In genomic region chr5:474826-475661, GRCh38 we compare ENCODE assay signal across 8 cellular contexts. TPM values are rescaled to one million over a fixed set of nuclear protein-coding genes. Genes with fewer than 3 reads are reported as not detected.
DNase-seq lines count a peak whose midpoint lies in the region; ATAC-seq and TF ChIP-seq lines count a peak whose summit lies in the region.

No MANE protein-coding gene starts in this region.

- H3K4me2 ChIP-seq in GM23248 (ENCODE audit: unreplicated experiment): peak overlapping the region; percentile 32

- H3K4me1 ChIP-seq in GM23248 (ENCODE audit: insufficient read depth): no peaks in the 10 kb centered on the region; the same call in 1 of the 2 replicates
- peaks cover 0 to 17% of the 10 kb centered on the region in 2 donors for H3K4me1 ChIP-seq in uterus

- H3K27me3 ChIP-seq in GM23248 (replicated peaks; ENCODE audit: insufficient read depth) (peaks cover 27% of the 10 kb centered on the region), uterus (peaks cover 0 to 33% of the 10 kb centered on the region in 2 donors)

- no peak overlapping the region for H3K9ac ChIP-seq in GM23248

- TF ChIP-seq POLR2A in uterus (IDR thresholded peaks at IDR 0.05): no peak

- H3K9me3 ChIP-seq in GM23248 (ENCODE audit: low read depth) (no peaks in the 10 kb centered on the region), uterus (no peaks in the 10 kb centered on the region)

- no peak overlapping the region for H2AFZ ChIP-seq in GM23248

- WGBS in GM23248 (ENCODE audit: low coverage in 1 of 2, low lambda C conversion rate in 2 of 2, missing lambda C conversion rate in 2 of 2), 2 experiments: 28 to 30% methylated on average over 28 to 38 of the region's 50 CpGs

- no peak overlapping the region for H3K27ac ChIP-seq in GM23248
- peak overlapping the region in 1 of 2 donors; percentile 12 for H3K27ac ChIP-seq in uterus

- no peaks in the 10 kb centered on the region for H4K20me1 ChIP-seq in GM23248 (ENCODE audit: insufficient read depth)

- no peaks in the 10 kb centered on the region for H3K36me3 ChIP-seq in GM23248 (ENCODE audit: low read depth)
- H3K36me3 ChIP-seq in uterus: no peaks in the 10 kb centered on the region

- peaks cover 9% of the 10 kb centered on the region; the same call in 1 of the 2 replicates for H3K79me2 ChIP-seq in GM23248 (ENCODE audit: insufficient read depth)

- in situ Hi-C loops in GM23248 (cut with MboI) (no loop called here), astrocyte of the cerebellum (cut with HindIII; ENCODE audit: low sequenced_read_pairs) (no loop called here)

- intact Hi-C loops in left colon (cut with DNase I, micrococcal nuclease): no loop called here
- intact Hi-C loops in uterus (cut with DNase I; ENCODE audit: low total_unique reads): no loop called here

- peak; percentile 67 for DNase-seq in 8988T
- DNase-seq in GM23248: no peak
- DNase-seq in astrocyte of the cerebellum (ENCODE audit: low read depth): no peak
- DNase-seq in left colon: peak; percentile 29 to 40
- no peak for DNase-seq in central memory CD4-positive, alpha-beta T cell
- no peak for DNase-seq in uterus
- no peak for DNase-seq in NCI-H1436 treated with DMSO at 0.1 percent for 48 hours (lab: John Stamatoyannopoulos, UW)

- no peaks in the 10 kb centered on the region for H3F3A ChIP-seq in GM23248 (ENCODE audit: insufficient read depth)

- H3K9me2 ChIP-seq in GM23248 (ENCODE audit: insufficient read depth): no peaks in the 10 kb centered on the region

- TF ChIP-seq CTCF in astrocyte of the cerebellum (IDR thresholded peaks at IDR 0.05; ENCODE audit: low read depth, low read length, missing control alignments): no peak
- TF ChIP-seq CTCF in uterus (IDR thresholded peaks at IDR 0.05): no peak

- ATAC-seq in left colon (no peak), HG02938 (IDR thresholded peaks at IDR 0.05; ENCODE audit: unreplicated experiment) (no peak)

- H3K4me3 ChIP-seq in GM23248: peak overlapping the region; percentile 47; the same call in 1 of the 2 replicates
- peak overlapping the region; percentile 32 for H3K4me3 ChIP-seq in astrocyte of the cerebellum (ENCODE audit: low read depth, low read length)
- peak overlapping the region in 1 of 2 donors; percentile 25 for H3K4me3 ChIP-seq in uterus

RNA-seq across cellular contexts. Expression of gene EXOC3, which starts 32.1 kb away (rescaled TPM):
- total RNA-seq in GM23248 (2014; rRNA removed; shearing (Covaris generic)): 32.4 and 39.9 TPM in 2 replicates
- 40.9 and 43.0 TPM in 2 replicates for polyA plus RNA-seq in GM23248 (2016; fragmentation: Nextera tagmentation; extraction: Ambion mirVana)
- total RNA-seq in left colon: 10 to 100 TPM; 65.2 to 75.1 TPM
- 10 to 100 TPM; 30.6 to 64.4 (median 50.2) TPM for total RNA-seq in uterus

RNA-seq across cellular contexts. Expression of gene SLC9A3, which starts 49.2 kb away (rescaled TPM):
- total RNA-seq in GM23248 (2014; rRNA removed; shearing (Covaris generic)): 1.7 and 2.8 TPM in 2 replicates
- polyA plus RNA-seq in GM23248 (2016; fragmentation: Nextera tagmentation; extraction: Ambion mirVana): 1.2 and 1.5 TPM in 2 replicates
- total RNA-seq in left colon (100 to 1,000 TPM in 1 of 2 donors, 10 to 100 TPM in 1; 78.1 to 170 TPM), uterus (1 to 10 TPM in 3 of 4 donors, under 1 TPM in 1; 0.29 to 3.9 (median 2.6) TPM)

Comparison
In these comparisons a context has a peak if more than half of its experiments do, and no peak if none do; other contexts are left out.
1. DNase-seq: peak in 8988T (single experiment) and left colon (2 of 2); none in GM23248 (single experiment), astrocyte of the cerebellum (single experiment), central memory CD4-positive, alpha-beta T cell (single experiment), uterus (0 of 2) and NCI-H1436 treated with DMSO at 0.1 percent for 48 hours (single experiment).
2. RNA of gene SLC9A3, which starts 49.2 kb away (total RNA-seq): 78.1 to 170 TPM in left colon; 0.29 to 3.9 TPM in uterus and 1.7 to 2.8 TPM in GM23248; every median in the first group is over 10 times any median in the second.